In genomic region chr3:117873236-117873635, GRCh38 we compare ENCODE assay signal across 15 cellular contexts.
DNase-seq lines count a peak whose midpoint lies in the region; ATAC-seq and TF ChIP-seq lines count a peak whose summit lies in the region.
"Had no signal": no experiment of that assay in that cellular context is flagged by ENCODE, and none has a peak within 500 bp of the region (broad histone marks: within the 10 kb centered on the region; RNA-seq: fewer than 3 reads in every experiment).

No MANE protein-coding gene starts in this region.

- peak; percentile 59 for ATAC-seq in body of pancreas

- no peaks in the 10 kb centered on the region for H3K9me3 ChIP-seq in body of pancreas
- no peaks in the 10 kb centered on the region for H3K9me3 ChIP-seq in uterus
- no peaks in the 10 kb centered on the region for H3K9me3 ChIP-seq in breast epithelium
- H3K9me3 ChIP-seq: suprapubic skin had no signal

- H3K4me3 ChIP-seq in body of pancreas, result no peak overlapping the region
- no peak overlapping the region for H3K4me3 ChIP-seq in uterus
- H3K4me3 ChIP-seq in breast epithelium, result no peak overlapping the region
- H3K4me3 ChIP-seq: coronary artery, suprapubic skin had no signal

- TF ChIP-seq POLR2A in body of pancreas (IDR thresholded peaks at IDR 0.05) (no peak), uterus (IDR thresholded peaks at IDR 0.05) (no peak), breast epithelium (IDR thresholded peaks at IDR 0.05) (no peak)

- DNase-seq in NCI-H446 treated with DMSO at 0.1 percent for 48 hours (lab: John Stamatoyannopoulos, UW) (peak; percentile 6), NCI-H446 (lab: John Stamatoyannopoulos, UW) (no peak), body of pancreas (peak; percentile 22 to 36 (median 29)), medulla oblongata (ENCODE audit: extremely low spot score) (peak; percentile 20), uterus (peak; percentile 15 to 23), breast epithelium (ENCODE audit: low spot score in 2 of 2) (no peak), islet precursor cell (no peak)
- DNase-seq in activated CD4-positive, alpha-beta T cell treated with anti-CD3 and anti-CD28 coated beads for 48 hours, result no peak
- DNase-seq: ACHN; activated CD4-positive, alpha-beta T cell treated with anti-CD3 and anti-CD28 coated beads, Interleukin-2, amount 50 U/mL, for 1 hour; activated gamma-delta T cell; KBM-7; NCI-H526 treated with DMSO at 0.1 percent for 48 hours had no signal

- TF ChIP-seq CTCF in body of pancreas (IDR thresholded peaks at IDR 0.05) (no peak), uterus (IDR thresholded peaks at IDR 0.05) (no peak), breast epithelium (IDR thresholded peaks at IDR 0.05) (no peak)

- H3K27ac ChIP-seq in body of pancreas (no peak overlapping the region), uterus (peak overlapping the region in 1 of 2 donors; percentile 17), breast epithelium (no peak overlapping the region)
- H3K27ac ChIP-seq: coronary artery, suprapubic skin had no signal

- H3K27me3 ChIP-seq in body of pancreas (no peaks in the 10 kb centered on the region), uterus (no peaks in the 10 kb centered on the region), breast epithelium (no peaks in the 10 kb centered on the region)
- H3K27me3 ChIP-seq: suprapubic skin had no signal

- intact Hi-C loops in body of pancreas (cut with DNase I), result no loop called here
- intact Hi-C loops in uterus (cut with DNase I; ENCODE audit: low total_unique reads), result no loop called here
- intact Hi-C loops in breast epithelium (cut with DNase I; ENCODE audit: low total_unique reads), result no loop called here

- WGBS in body of pancreas, 2 donors, result 20 to 32% methylated on average over 3 of the region's 3 CpGs

- H3K4me1 ChIP-seq in body of pancreas, result peaks cover 8% of the 10 kb centered on the region
- H3K4me1 ChIP-seq in uterus, result no peaks in the 10 kb centered on the region
- H3K4me1 ChIP-seq in breast epithelium, result no peaks in the 10 kb centered on the region
- H3K4me1 ChIP-seq: suprapubic skin had no signal

- H3K36me3 ChIP-seq in body of pancreas (replicated peaks in 1 of 2; ENCODE audit: insufficient read depth in 1 of 2, low read depth in 2 of 2), result no peaks in the 10 kb centered on the region
- no peaks in the 10 kb centered on the region for H3K36me3 ChIP-seq in uterus
- no peaks in the 10 kb centered on the region for H3K36me3 ChIP-seq in breast epithelium
- H3K36me3 ChIP-seq: suprapubic skin had no signal

Comparison
In these comparisons a context has a peak if more than half of its experiments do, and no peak if none do; other contexts are left out.
1. DNase-seq: peak in NCI-H446 treated with DMSO at 0.1 percent for 48 hours (single experiment), body of pancreas (4 of 4), medulla oblongata (single experiment) and uterus (2 of 2); none in NCI-H446 (0 of 2), breast epithelium (0 of 2), activated CD4-positive, alpha-beta T cell treated with anti-CD3 and anti-CD28 coated beads for 48 hours (single experiment) and islet precursor cell (single experiment).